ENCODE assay signal across 22 cellular contexts in the genomic region with DNA sequence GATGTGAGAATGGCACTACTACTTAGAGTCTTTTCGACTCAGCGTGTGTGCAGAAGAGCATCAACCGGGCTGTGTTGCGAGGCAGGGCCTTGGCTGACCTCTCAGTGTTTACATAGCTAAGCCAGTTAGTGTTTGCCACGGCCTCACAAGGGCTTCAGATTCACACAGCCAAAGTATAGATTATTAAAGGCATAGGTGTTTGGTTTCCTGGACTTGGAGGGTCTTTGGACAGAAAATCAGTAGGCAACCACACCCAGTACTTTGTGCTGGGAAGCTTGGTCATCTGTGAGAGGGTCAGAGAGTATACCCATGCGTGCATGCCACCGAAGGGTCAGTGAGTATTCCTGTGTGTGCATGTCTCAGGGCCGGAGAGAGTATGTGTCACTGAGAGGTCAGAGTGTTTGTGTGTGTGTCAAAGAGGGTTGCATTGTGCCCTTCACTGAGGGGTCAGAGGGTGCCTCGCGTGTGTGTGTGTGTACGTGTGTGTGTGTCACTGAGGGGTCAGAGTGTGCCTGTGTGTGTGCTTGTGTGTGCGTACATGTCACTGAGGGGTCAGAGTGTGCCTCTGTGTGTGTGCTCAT.
DNase-seq lines count a peak whose midpoint lies in the region; ATAC-seq and TF ChIP-seq lines count a peak whose summit lies in the region.
"Had no signal": no experiment of that assay in that cellular context is flagged by ENCODE, and none has a peak within 500 bp of the region (broad histone marks: within the 10 kb centered on the region; RNA-seq: fewer than 3 reads in every experiment).

No MANE protein-coding gene starts in this region.

- H2AFZ ChIP-seq in mammary epithelial cell (ENCODE audit: low read depth, low read length) (no peak overlapping the region), mesenchymal stem cell (ENCODE audit: low read depth, low read length) (no peak overlapping the region)

- H4K8ac ChIP-seq in mesenchymal stem cell (ENCODE audit: low read length), result peak overlapping the region; percentile 70

- no peak overlapping the region for H3K9ac ChIP-seq in mammary epithelial cell (ENCODE audit: insufficient read depth, low read length)
- H3K9ac ChIP-seq in mesenchymal stem cell (ENCODE audit: low read length), result no peak overlapping the region

- H2AK5ac ChIP-seq in mesenchymal stem cell (ENCODE audit: low read length, severe bottlenecking), result no peak overlapping the region

- peak overlapping the region; percentile 17 to 39 for H3K4ac ChIP-seq in mesenchymal stem cell (ENCODE audit: low read depth in 1 of 2, low read length in 2 of 2)

- DNase-seq in MCF 10A (ENCODE audit: unreplicated experiment) (no peak), mammary epithelial cell (no peak), mesenchymal stem cell (peak; percentile 26), MG63 (no peak), NCI-H510A (lab: John Stamatoyannopoulos, UW) (no peak)
- DNase-seq in central memory CD8-positive, alpha-beta T cell (ENCODE audit: low spot score in 2 of 2), result no peak
- DNase-seq in stimulated activated naive CD4-positive, alpha-beta T cell (lab: John Stamatoyannopoulos, UW), result no peak
- DNase-seq: activated CD4-positive, alpha-beta T cell treated with anti-CD3 and anti-CD28 coated beads for 4 hours; activated effector memory CD4-positive, alpha-beta T cell treated with Interleukin-2 at 50 U/mL for 16 hours; caudate nucleus; left cardiac atrium; NCI-H1694 treated with DMSO at 0.1 percent for 48 hours; NCI-H748 treated with DMSO at 0.1 percent for 48 hours; occipital lobe; PC-3; SHP77; SW 1271; uterus had no signal

- TF ChIP-seq CTCF in MCF 10A (IDR thresholded peaks at IDR 0.05; ENCODE audit: unreplicated experiment) (no peak), mammary epithelial cell (conservative IDR thresholded peaks at IDR 0.05 in 1 of 2, IDR thresholded peaks at IDR 0.05 in 1 of 2; ENCODE audit: extremely low read depth in 1 of 2, insufficient read depth in 1 of 2, low read depth in 1 of 2, low read length in 2 of 2) (no peak)

- intact Hi-C loops in MCF 10A (cut with micrococcal nuclease) (no loop called here), mammary epithelial cell (cut with micrococcal nuclease) (no loop called here)

- no peak overlapping the region for H3K4me3 Mint-ChIP-seq in MCF 10A (ENCODE audit: unreplicated experiment)
- H3K4me3 Mint-ChIP-seq in central memory CD8-positive, alpha-beta T cell, result no peak overlapping the region
- H3K4me3 Mint-ChIP-seq: CD14-positive monocyte had no signal

- H2BK12ac ChIP-seq in mesenchymal stem cell (ENCODE audit: low read length in 2 of 2), result peak overlapping the region in 1 of 2 experiments; percentile 4

- H3K27ac ChIP-seq in mammary epithelial cell (ENCODE audit: insufficient read depth, low read depth, low read length) (no peak overlapping the region), mesenchymal stem cell (ENCODE audit: low read length, poor library complexity, severe bottlenecking) (no peak overlapping the region)
- H3K27ac ChIP-seq: gastroesophageal sphincter, uterus had no signal

- H2BK5ac ChIP-seq in mesenchymal stem cell (ENCODE audit: low read depth, low read length, poor library complexity, severe bottlenecking), result no peak overlapping the region

- BruUV-seq in MCF 10A (replicated peaks; lab: Mats Ljungman, UMichigan) (no TSS peak), mammary epithelial cell (replicated peaks; lab: Mats Ljungman, UMichigan) (no TSS peak)

- WGBS in mammary epithelial cell (ENCODE audit: low coverage, missing lambda C conversion rate), result 94% methylated on average over 8 of the region's 12 CpGs
- WGBS in mesenchymal stem cell, result 83% methylated on average over 12 of the region's 12 CpGs

- H3K14ac ChIP-seq in mesenchymal stem cell (ENCODE audit: low read length in 2 of 2), result peak overlapping the region in 1 of 2 experiments; percentile 89

- peak overlapping the region; percentile 2 for H3K27ac Mint-ChIP-seq in MCF 10A (ENCODE audit: low read depth, unreplicated experiment)
- peak overlapping the region; percentile 71 for H3K27ac Mint-ChIP-seq in central memory CD8-positive, alpha-beta T cell (ENCODE audit: low read depth)

- H3K27me3 Mint-ChIP-seq in MCF 10A (ENCODE audit: insufficient read depth, unreplicated experiment), result no peaks in the 10 kb centered on the region
- H3K27me3 Mint-ChIP-seq in central memory CD8-positive, alpha-beta T cell, result no peaks in the 10 kb centered on the region

- H3K4me1 Mint-ChIP-seq in MCF 10A (ENCODE audit: insufficient read depth, unreplicated experiment), result no peaks in the 10 kb centered on the region
- peaks cover 11% of the 10 kb centered on the region for H3K4me1 Mint-ChIP-seq in central memory CD8-positive, alpha-beta T cell
- H3K4me1 Mint-ChIP-seq: CD14-positive monocyte had no signal

- no peaks in the 10 kb centered on the region for H3K9me3 ChIP-seq in mammary epithelial cell (replicated peaks; ENCODE audit: insufficient read depth, low read length)
- H3K9me3 ChIP-seq in mesenchymal stem cell (ENCODE audit: control insufficient read depth, low read length), result no peaks in the 10 kb centered on the region
- H3K9me3 ChIP-seq in MG63, result no peaks in the 10 kb centered on the region
- H3K9me3 ChIP-seq: gastroesophageal sphincter, uterus had no signal

- no peak overlapping the region for H3K23ac ChIP-seq in mesenchymal stem cell (ENCODE audit: low read length in 2 of 2)

- peaks cover 51% of the 10 kb centered on the region for H3K36me3 Mint-ChIP-seq in MCF 10A (ENCODE audit: insufficient read depth, unreplicated experiment)
- H3K36me3 Mint-ChIP-seq in central memory CD8-positive, alpha-beta T cell (ENCODE audit: insufficient read depth), result peaks cover 48% of the 10 kb centered on the region

- H3K4me2 ChIP-seq in mammary epithelial cell (ENCODE audit: insufficient read depth, low read depth, low read length) (no peak overlapping the region), mesenchymal stem cell (ENCODE audit: low read length, poor library complexity, severe bottlenecking) (no peak overlapping the region)

- H4K91ac ChIP-seq in mesenchymal stem cell (ENCODE audit: low read length), result peak overlapping the region; percentile 73

- dilution Hi-C loops in mammary epithelial cell (cut with HindIII; ENCODE audit: low sequenced_read_pairs), result no loop called here

- H3K36me3 ChIP-seq in mammary epithelial cell (ENCODE audit: insufficient read depth, low read length) (peaks cover 4% of the 10 kb centered on the region), mesenchymal stem cell (ENCODE audit: control insufficient read depth in 1 of 2, insufficient read depth in 2 of 2, low read depth in 1 of 2, low read length in 2 of 2) (peaks cover 45 to 94% of the 10 kb centered on the region in 2 experiments), MG63 (no peaks in the 10 kb centered on the region)
- H3K36me3 ChIP-seq: uterus had no signal

- H3K79me1 ChIP-seq in mesenchymal stem cell (replicated peaks; ENCODE audit: low read length, poor library complexity, severe bottlenecking), result peaks cover 24% of the 10 kb centered on the region

- H3K18ac ChIP-seq in mesenchymal stem cell (ENCODE audit: low read depth in 1 of 2, low read length in 2 of 2), result peak overlapping the region in 1 of 2 experiments; percentile 81

- in situ Hi-C loops in mammary epithelial cell (cut with MboI; ENCODE audit: low sequenced_read_pairs in 2 of 2), result no loop called here

- H3K4me3 ChIP-seq in mammary epithelial cell (replicated peaks in 1 of 3; ENCODE audit: insufficient read depth in 1 of 3, low read depth in 2 of 3, low read length in 3 of 3) (no peak overlapping the region), mesenchymal stem cell (ENCODE audit: insufficient read depth in 1 of 2, low read depth in 1 of 2, low read length in 2 of 2) (no peak overlapping the region), MG63 (no peak overlapping the region)
- H3K4me3 ChIP-seq: gastroesophageal sphincter, K562, uterus had no signal

- no peaks in the 10 kb centered on the region for H3K79me2 ChIP-seq in mammary epithelial cell (ENCODE audit: insufficient read depth, low read length)

- no peaks in the 10 kb centered on the region for H4K20me1 ChIP-seq in mammary epithelial cell (ENCODE audit: insufficient read depth, low read length)

- CTCF ChIA-PET in MCF 10A (lab: Yijun Ruan, JAX), result no interaction called here
- CTCF ChIA-PET in mammary epithelial cell (lab: Charles Lee; ENCODE audit: low non-redundant PET), result no interaction called here

- POLR2A ChIA-PET in MCF 10A (lab: Yijun Ruan, JAX), result no interaction called here

- H3K9me3 Mint-ChIP-seq in MCF 10A (ENCODE audit: unreplicated experiment), result no peaks in the 10 kb centered on the region
- H3K9me3 Mint-ChIP-seq in central memory CD8-positive, alpha-beta T cell, result no peaks in the 10 kb centered on the region
- H3K9me3 Mint-ChIP-seq: CD14-positive monocyte had no signal

- ATAC-seq in central memory CD8-positive, alpha-beta T cell (replicated peaks; ENCODE audit: extremely low read depth, poor library complexity, severe bottlenecking), result no peak
- ATAC-seq in HG03045 (IDR thresholded peaks at IDR 0.05; ENCODE audit: unreplicated experiment), result no peak
- ATAC-seq: gastroesophageal sphincter, K562, PC-3 had no signal

- H3K27me3 ChIP-seq in mammary epithelial cell (ENCODE audit: insufficient read depth, low read length) (no peaks in the 10 kb centered on the region), mesenchymal stem cell (ENCODE audit: control insufficient read depth in 1 of 2, insufficient read depth in 1 of 2, low read length in 2 of 2) (no peaks in the 10 kb centered on the region), MG63 (no peaks in the 10 kb centered on the region)
- H3K27me3 ChIP-seq: gastroesophageal sphincter, uterus had no signal

- H3K4me1 ChIP-seq in mammary epithelial cell (ENCODE audit: insufficient read depth, low read length), result no peaks in the 10 kb centered on the region
- peaks cover 4% of the 10 kb centered on the region for H3K4me1 ChIP-seq in mesenchymal stem cell (ENCODE audit: control insufficient read depth, insufficient read depth, low read depth, low read length)
- H3K4me1 ChIP-seq: uterus had no signal

- H2BK15ac ChIP-seq in mesenchymal stem cell (ENCODE audit: low read depth, poor library complexity, severe bottlenecking), result no peak overlapping the region

- no peak overlapping the region for H2BK120ac ChIP-seq in mesenchymal stem cell (ENCODE audit: low read depth, low read length)
